In the genomic region with DNA sequence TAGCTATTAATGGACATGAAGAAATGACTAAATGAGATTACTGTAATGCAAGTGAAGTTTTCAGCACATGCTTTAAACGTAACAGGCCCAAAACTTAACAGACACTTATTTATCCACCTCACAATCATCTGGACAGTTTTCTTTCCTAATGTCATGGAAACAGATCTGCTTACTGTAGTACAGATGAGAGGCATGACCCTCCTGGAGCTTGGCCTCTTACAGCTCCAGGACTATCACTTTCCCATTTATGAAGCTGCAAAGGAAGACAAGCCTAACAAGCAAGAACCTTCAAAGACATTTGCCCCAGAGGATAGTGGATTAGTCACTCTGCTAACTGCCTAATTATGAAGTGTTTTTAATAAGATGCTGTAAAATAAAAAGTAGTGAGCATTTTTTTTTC, we compare ENCODE assay signal across 21 cellular contexts.
"Had no signal": no experiment of that assay in that cellular context is flagged by ENCODE, and none has a peak within 500 bp of the region (broad histone marks: within the 10 kb centered on the region; RNA-seq: fewer than 3 reads in every experiment).

No MANE protein-coding gene starts in this region.

- H3K27me3 ChIP-seq: SJSA1 had no signal

- H3K9me3 ChIP-seq: SJSA1 had no signal

- FAIRE-seq: HTR-8/SVneo, RCC 7860 had no signal

- H3K36me3 ChIP-seq: SJSA1 had no signal

- H3K27ac ChIP-seq: HL-60, SJSA1, SK-N-MC had no signal

- H3K4me1 ChIP-seq: SJSA1 had no signal

- DNase-seq: Karpas-422, KG1, MM.1S, NCI-H1092 treated with DMSO at 0.1 percent for 48 hours, NCI-H1436, NCI-H187, NCI-H2029, NCI-H2081 treated with DMSO at 0.1 percent for 48 hours, NCI-H2227 treated with DMSO at 0.1 percent for 48 hours, NCI-H524, NCI-H526 treated with DMSO at 0.1 percent for 48 hours, NCI-H774, Right ventricle myocardium superior, RPMI8226, SIG-M5, T-helper 1 cell had no signal

- H3K4me3 ChIP-seq: SJSA1, SK-N-MC had no signal
